Comparison of ENCODE assay signal across 14 cellular contexts in the genomic region with DNA sequence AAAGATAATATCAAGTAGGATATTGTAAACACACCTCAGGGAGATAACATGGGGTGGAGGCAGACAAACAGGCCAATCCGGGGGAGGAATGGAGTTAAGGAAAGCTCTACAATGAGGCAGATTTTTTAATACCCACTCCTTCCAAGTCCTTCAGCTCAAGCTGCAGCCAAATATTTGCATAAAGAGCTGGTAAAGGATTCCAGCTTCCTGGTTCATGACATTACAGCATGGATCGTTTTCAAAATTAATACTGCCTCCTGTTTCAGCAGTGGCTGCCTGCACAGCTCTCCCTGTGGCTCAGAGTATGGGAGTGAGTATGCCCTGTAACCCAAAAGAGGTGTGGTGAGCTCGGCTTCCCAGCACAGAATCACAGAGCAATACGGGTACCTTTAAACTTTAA. TPM values are rescaled to one million over a fixed set of nuclear protein-coding genes. Genes with fewer than 3 reads are reported as not detected.
DNase-seq lines count a peak whose midpoint lies in the region; TF ChIP-seq lines count a peak whose summit lies in the region.
"Had no signal": no experiment of that assay in that cellular context is flagged by ENCODE, and none has a peak within 500 bp of the region (broad histone marks: within the 10 kb centered on the region; RNA-seq: fewer than 3 reads in every experiment).

No MANE protein-coding gene starts in this region.

- peaks cover 37% of the 10 kb centered on the region for H3K27me3 ChIP-seq in adipocyte (replicated peaks; ENCODE audit: control insufficient read depth, insufficient read depth, low read length)

- H3K4me3 ChIP-seq in adipocyte (ENCODE audit: low read length) = no peak overlapping the region
- no peak overlapping the region for H3K4me3 ChIP-seq in lower leg skin (ENCODE audit: low read depth, poor library complexity, severe bottlenecking)
- H3K4me3 ChIP-seq: GM12878 had no signal

- TF ChIP-seq POLR2A in lower leg skin (IDR thresholded peaks at IDR 0.05) = no peak

- H3K4me1 Mint-ChIP-seq in immature natural killer cell = no peaks in the 10 kb centered on the region

- H3K9me3 Mint-ChIP-seq in immature natural killer cell = no peaks in the 10 kb centered on the region
- H3K9me3 Mint-ChIP-seq: activated naive CD4-positive, alpha-beta T cell treated with anti-CD3 and anti-CD28 coated beads, Interleukin-2, amount 50 U/mL, for 24 hours had no signal

- 31 to 38% methylated on average over 4 of the region's 4 CpGs for WGBS in lower leg skin, 2 donors

- no peaks in the 10 kb centered on the region for H3K36me3 ChIP-seq in adipocyte (ENCODE audit: control insufficient read depth, insufficient read depth, low read length, severe bottlenecking)

- peaks cover 2 to 22% (median 8%) of the 10 kb centered on the region in 3 donors for H3K27me3 Mint-ChIP-seq in immature natural killer cell (ENCODE audit: low read depth in 3 of 3)

- no peak overlapping the region for H3K4me3 Mint-ChIP-seq in immature natural killer cell
- H3K4me3 Mint-ChIP-seq: activated naive CD4-positive, alpha-beta T cell treated with anti-CD3 and anti-CD28 coated beads, Interleukin-2, amount 50 U/mL, for 24 hours; CD14-positive monocyte had no signal

- H3K4me1 ChIP-seq in adipocyte (ENCODE audit: control insufficient read depth, insufficient read depth, low read length) = peaks cover 5% of the 10 kb centered on the region

- H3K36me3 Mint-ChIP-seq in immature natural killer cell = no peaks in the 10 kb centered on the region
- H3K36me3 Mint-ChIP-seq: activated naive CD4-positive, alpha-beta T cell treated with anti-CD3 and anti-CD28 coated beads, Interleukin-2, amount 50 U/mL, for 24 hours; CD14-positive monocyte had no signal

- DNase-seq in DMS53 (lab: John Stamatoyannopoulos, UW) (peak; percentile 92), NCI-H2081 treated with DMSO at 0.1 percent for 48 hours (lab: John Stamatoyannopoulos, UW) (peak; percentile 85), adipocyte (ENCODE audit: low read depth) (peak; percentile 31), mucosa of gallbladder (ENCODE audit: low spot score) (peak; percentile 77), lower leg skin (ENCODE audit: low spot score in 2 of 2) (no peak), immature natural killer cell (no peak)
- no peak for DNase-seq in activated CD4-positive, alpha-beta T cell treated with anti-CD3 and anti-CD28 coated beads, Interleukin-2, amount 50 U/mL, for 1 hour
- no peak for DNase-seq in activated CD4-positive, alpha-beta T cell treated with anti-CD3 and anti-CD28 coated beads for 48 hours
- DNase-seq: activated CD4-positive, alpha-beta T cell treated with anti-CD3 and anti-CD28 coated beads for 1 hour; kidney had no signal

- H3K9me3 ChIP-seq in adipocyte (ENCODE audit: control insufficient read depth, low read length) = no peaks in the 10 kb centered on the region

- intact Hi-C loops in lower leg skin (cut with DNase I; ENCODE audit: low total_unique reads) = no loop called here

- H3K27ac Mint-ChIP-seq in immature natural killer cell = no peak overlapping the region
- H3K27ac Mint-ChIP-seq: activated naive CD4-positive, alpha-beta T cell treated with anti-CD3 and anti-CD28 coated beads, Interleukin-2, amount 50 U/mL, for 24 hours; CD14-positive monocyte had no signal

- TF ChIP-seq CTCF in lower leg skin (IDR thresholded peaks at IDR 0.05) = no peak

- H3K9ac ChIP-seq in adipocyte (ENCODE audit: low read length) = no peak overlapping the region

RNA-seq across cellular contexts. Expression of gene POU2AF3, which starts 5.1 kb away (rescaled TPM):
- total RNA-seq in mucosa of gallbladder (14.0 TPM), lower leg skin (not detected)
- not detected for polyA plus RNA-seq in immature natural killer cell
- total RNA-seq: endothelial cell of umbilical vein had no signal
- polyA plus RNA-seq: CD14-positive monocyte, endothelial cell of umbilical vein had no signal

RNA-seq across cellular contexts. Expression of gene POU2AF2, which starts 58.0 kb away (rescaled TPM):
- 5.0 TPM for total RNA-seq in mucosa of gallbladder
- total RNA-seq in lower leg skin = not detected
- polyA plus RNA-seq in immature natural killer cell = not detected
- total RNA-seq: endothelial cell of umbilical vein, GM12878, kidney had no signal
- polyA plus RNA-seq: CD14-positive monocyte, endothelial cell of umbilical vein, GM12878 had no signal

Comparison
In these comparisons a context has a peak if more than half of its experiments do, and no peak if none do; other contexts are left out.
1. DNase-seq: peak in DMS53 (single experiment), NCI-H2081 treated with DMSO at 0.1 percent for 48 hours (single experiment), adipocyte (single experiment) and mucosa of gallbladder (single experiment); none in lower leg skin (0 of 2), activated CD4-positive, alpha-beta T cell treated with anti-CD3 and anti-CD28 coated beads, Interleukin-2, amount 50 U/mL, for 1 hour (single experiment), immature natural killer cell (0 of 3) and activated CD4-positive, alpha-beta T cell treated with anti-CD3 and anti-CD28 coated beads for 48 hours (single experiment).
2. RNA of gene POU2AF3, which starts 5.1 kb away (total RNA-seq): 14.0 TPM in mucosa of gallbladder (single experiment); not detected in lower leg skin; every median in the first group is over 10 times any median in the second.